Comparison of ENCODE assay signal across 8 cellular contexts in genomic region chr6:89433637-89434499, GRCh38. TPM values are rescaled to one million over a fixed set of nuclear protein-coding genes. Genes with fewer than 3 reads are reported as not detected.
DNase-seq lines count a peak whose midpoint lies in the region; ATAC-seq and TF ChIP-seq lines count a peak whose summit lies in the region.

No MANE protein-coding gene starts in this region.

- no peaks in the 10 kb centered on the region for H3K9me3 Mint-ChIP-seq in naive B cell

- peaks cover 0 to 12% (median 0%) of the 10 kb centered on the region in 3 donors for H3K27me3 Mint-ChIP-seq in naive B cell

- ATAC-seq in GM21367 (IDR thresholded peaks at IDR 0.05; ENCODE audit: unreplicated experiment), result peak; percentile 33
- ATAC-seq in naive B cell (ENCODE audit: low read depth in 2 of 2), result peak; percentile 24 to 45

- H3K36me3 ChIP-seq in urinary bladder (ENCODE audit: insufficient read depth), result no peaks in the 10 kb centered on the region

- DNase-seq in CD1c-positive myeloid dendritic cell (ENCODE audit: extremely low spot score) (peak; percentile 51), LNCaP clone FGC (ENCODE audit: low read depth) (no peak), epithelial cell of esophagus (ENCODE audit: low read depth) (peak; percentile 21), naive B cell (peak; percentile 31)
- peak; percentile 3 for DNase-seq in activated CD4-positive, alpha-beta T cell treated with anti-CD3 and anti-CD28 coated beads, Interleukin-2, amount 50 U/mL, for 1 hour
- DNase-seq in effector CD8-positive, alpha-beta T cell (lab: John Stamatoyannopoulos, UW), result no peak

- H3K27ac ChIP-seq in urinary bladder (ENCODE audit: low read depth), result no peak overlapping the region

- peak overlapping the region in 4 of 6 donors; percentile 66 to 85 (median 78) for H3K27ac Mint-ChIP-seq in naive B cell

- no peaks in the 10 kb centered on the region for H3K36me3 Mint-ChIP-seq in naive B cell

- peak overlapping the region; percentile 81 to 95 (median 89) for H3K4me3 Mint-ChIP-seq in naive B cell

- WGBS in urinary bladder, result 12% methylated on average over 35 of the region's 35 CpGs

- peaks cover 5 to 14% (median 12%) of the 10 kb centered on the region in 3 donors for H3K4me1 Mint-ChIP-seq in naive B cell

- no peak for TF ChIP-seq CTCF in LNCaP clone FGC (IDR thresholded peaks at IDR 0.05; ENCODE audit: control insufficient read depth, extremely low read depth, insufficient read depth)
- TF ChIP-seq CTCF in epithelial cell of esophagus (IDR thresholded peaks at IDR 0.05; ENCODE audit: insufficient read depth, low read depth, low read length, missing control alignments), result no peak

- no peaks in the 10 kb centered on the region for H3K4me1 ChIP-seq in urinary bladder (ENCODE audit: insufficient read depth)

- H3K4me3 ChIP-seq in LNCaP clone FGC (ENCODE audit: low read depth, low read length), result peak overlapping the region; percentile 51
- H3K4me3 ChIP-seq in epithelial cell of esophagus (ENCODE audit: low read length), result peak overlapping the region; percentile 50
- H3K4me3 ChIP-seq in urinary bladder (ENCODE audit: low read depth, low read length), result peak overlapping the region; percentile 77

RNA-seq across cellular contexts. Expression of gene ANKRD6, which starts 0.9 kb away (rescaled TPM):
- polyA plus RNA-seq in naive B cell (ENCODE audit: low read depth in 6 of 6) (1 to 10 TPM in 3 of 6 donors, under 1 TPM in 2, not detected in 1; 0.63 to 1.2 (median 1.1) TPM), urinary bladder (7.5 TPM)
- total RNA-seq in urinary bladder, result 29.2 TPM

RNA-seq across cellular contexts. Expression of gene RRAGD, which starts 21.8 kb away (rescaled TPM):
- polyA plus RNA-seq in naive B cell (ENCODE audit: low read depth in 6 of 6) (under 1 TPM; 0.21 to 0.68 (median 0.55) TPM), urinary bladder (8.4 TPM)
- total RNA-seq in urinary bladder, result 11.4 TPM

Comparison
In these comparisons a context has a peak if more than half of its experiments do, and no peak if none do; other contexts are left out.
1. DNase-seq: peak in CD1c-positive myeloid dendritic cell (single experiment), activated CD4-positive, alpha-beta T cell treated with anti-CD3 and anti-CD28 coated beads, Interleukin-2, amount 50 U/mL, for 1 hour (single experiment), epithelial cell of esophagus (single experiment) and naive B cell (single experiment); none in LNCaP clone FGC (single experiment) and effector CD8-positive, alpha-beta T cell (single experiment).
2. Peak in every context shown above with its lines, with median percentiles within 50 percentile points of each other: H3K4me3 ChIP-seq.